Comparison of ENCODE assay signal across 20 cellular contexts in genomic region chr2:235976516-235976915, GRCh38.
DNase-seq lines count a peak whose midpoint lies in the region; ATAC-seq and TF ChIP-seq lines count a peak whose summit lies in the region.
"Had no signal": no experiment of that assay in that cellular context is flagged by ENCODE, and none has a peak within 500 bp of the region (broad histone marks: within the 10 kb centered on the region; RNA-seq: fewer than 3 reads in every experiment).

No MANE protein-coding gene starts in this region.

- H3K4me3 Mint-ChIP-seq in endothelial cell (ENCODE audit: unreplicated experiment), result peak overlapping the region; percentile 28
- H3K4me3 Mint-ChIP-seq: CD4-positive, CD25-positive, alpha-beta regulatory T cell; CD8-positive, alpha-beta T cell; HFFc6 had no signal

- TF ChIP-seq CTCF in endothelial cell (IDR thresholded peaks at IDR 0.05; ENCODE audit: unreplicated experiment) (no peak), spleen (IDR thresholded peaks at IDR 0.05 in 8 of 11, conservative IDR thresholded peaks at IDR 0.05 in 3 of 11) (no peak)

- H3K27ac Mint-ChIP-seq in endothelial cell (ENCODE audit: unreplicated experiment), result no peak overlapping the region
- H3K27ac Mint-ChIP-seq: CD4-positive, CD25-positive, alpha-beta regulatory T cell; CD8-positive, alpha-beta T cell; HFFc6 had no signal

- no peaks in the 10 kb centered on the region for H3K9me3 Mint-ChIP-seq in endothelial cell (ENCODE audit: unreplicated experiment)
- H3K9me3 Mint-ChIP-seq: CD4-positive, CD25-positive, alpha-beta regulatory T cell; CD8-positive, alpha-beta T cell; HFFc6 had no signal

- no peak for ATAC-seq in Right ventricle myocardium inferior
- no peak for ATAC-seq in left ventricle myocardium superior
- no peak for ATAC-seq in HG03196 (IDR thresholded peaks at IDR 0.05; ENCODE audit: unreplicated experiment)
- ATAC-seq: A549; CD8-positive, alpha-beta T cell had no signal

- H3K36me3 Mint-ChIP-seq in endothelial cell (ENCODE audit: low read depth, unreplicated experiment), result peaks cover 26% of the 10 kb centered on the region
- H3K36me3 Mint-ChIP-seq: CD4-positive, CD25-positive, alpha-beta regulatory T cell; CD8-positive, alpha-beta T cell had no signal

- 79 to 89% (median 88%) methylated on average over 6 of the region's 6 CpGs for WGBS in spleen, 5 donors

- H3K4me1 Mint-ChIP-seq in endothelial cell (ENCODE audit: unreplicated experiment), result no peaks in the 10 kb centered on the region
- H3K4me1 Mint-ChIP-seq: CD4-positive, CD25-positive, alpha-beta regulatory T cell had no signal

- no peaks in the 10 kb centered on the region for H3K36me3 ChIP-seq in spleen
- H3K36me3 ChIP-seq: BE2C, HAP-1 had no signal

- H3K9me3 ChIP-seq in spleen, result no peaks in the 10 kb centered on the region
- H3K9me3 ChIP-seq: A549, BE2C, Caco-2, HAP-1 had no signal

- no peaks in the 10 kb centered on the region for H3K27me3 ChIP-seq in spleen (replicated peaks in 1 of 7)
- H3K27me3 ChIP-seq: BE2C had no signal

- intact Hi-C loops in Right ventricle myocardium inferior (cut with DNase I), result no loop called here
- intact Hi-C loops in left ventricle myocardium superior (cut with micrococcal nuclease), result no loop called here
- intact Hi-C loops in spleen (cut with DNase I; ENCODE audit: low total_unique reads), result no loop called here

- DNase-seq in Right ventricle myocardium inferior (ENCODE audit: missing footprints) (peak; percentile 40), left ventricle myocardium superior (no peak), endothelial cell (ENCODE audit: low spot score) (no peak), spleen (peak; percentile 36)
- DNase-seq in activated CD4-positive, alpha-beta T cell treated with anti-CD3 and anti-CD28 coated beads, Interleukin-2, amount 50 U/mL, for 1 hour, result no peak
- DNase-seq: 8988T; ACHN; AML-193; BE2C; Caco-2; CD4-positive, CD25-positive, alpha-beta regulatory T cell; CD8-positive, alpha-beta T cell; DMS153; DND-41; GOT3; HFFc6 had no signal

- no peak overlapping the region for H3K27ac ChIP-seq in spleen
- H3K27ac ChIP-seq: A549, C4-2B had no signal

- H3K4me1 ChIP-seq in spleen, result no peaks in the 10 kb centered on the region
- H3K4me1 ChIP-seq: A549, Caco-2, HAP-1 had no signal

- no peak for TF ChIP-seq POLR2A in spleen (IDR thresholded peaks at IDR 0.05)

- H3K27me3 Mint-ChIP-seq in endothelial cell (ENCODE audit: unreplicated experiment), result peaks cover 3% of the 10 kb centered on the region
- H3K27me3 Mint-ChIP-seq: CD4-positive, CD25-positive, alpha-beta regulatory T cell had no signal

- H3K4me3 ChIP-seq in spleen, result no peak overlapping the region
- H3K4me3 ChIP-seq: A549, HAP-1 had no signal

Comparison
In these comparisons a context has a peak if more than half of its experiments do, and no peak if none do; other contexts are left out.
1. DNase-seq: peak in Right ventricle myocardium inferior (single experiment) and spleen (single experiment); none in left ventricle myocardium superior (single experiment), endothelial cell (single experiment) and activated CD4-positive, alpha-beta T cell treated with anti-CD3 and anti-CD28 coated beads, Interleukin-2, amount 50 U/mL, for 1 hour (single experiment).